In genomic region chr3:42425736-42426407, GRCh38 we compare ENCODE assay signal across 36 cellular contexts. TPM values are rescaled to one million over a fixed set of nuclear protein-coding genes. Genes with fewer than 3 reads are reported as not detected.
"Had no signal": no experiment of that assay in that cellular context is flagged by ENCODE, and none has a peak within 500 bp of the region (broad histone marks: within the 10 kb centered on the region; RNA-seq: fewer than 3 reads in every experiment).

No MANE protein-coding gene starts in this region.

- H3K4me3 Mint-ChIP-seq: activated CD4-positive, alpha-beta memory T cell treated with anti-CD3 and anti-CD28 coated beads, Interleukin-2, amount 10 ng/mL, durations not matched to agents 7 days and 5 days; activated CD4-positive, alpha-beta T cell treated with anti-CD3 and anti-CD28 coated beads, Interleukin-2, amount 10 ng/mL, durations not matched to agents 7 days and 5 days; activated naive CD4-positive, alpha-beta T cell treated with anti-CD3 and anti-CD28 coated beads, Interleukin-2, amount 10 ng/mL, durations not matched to agents 7 days and 5 days; activated naive CD8-positive, alpha-beta T cell treated with anti-CD3 and anti-CD28 coated beads, Interleukin-2, amount 10 ng/mL, durations not matched to agents 7 days and 5 days; activated T-cell treated with anti-CD3 and anti-CD28 coated beads, Interleukin-2, amount 50 U/mL, for 24 hours; brain; immature natural killer cell; natural killer cell; neural progenitor cell had no signal

- H3K36me3 Mint-ChIP-seq: activated naive CD4-positive, alpha-beta T cell treated with anti-CD3 and anti-CD28 coated beads, Interleukin-2, amount 10 ng/mL, durations not matched to agents 7 days and 5 days; activated naive CD8-positive, alpha-beta T cell treated with anti-CD3 and anti-CD28 coated beads, Interleukin-2, amount 10 ng/mL, durations not matched to agents 7 days and 5 days; brain; immature natural killer cell; natural killer cell; neural progenitor cell had no signal

- H3K27me3 ChIP-seq: ascending aorta, cardiac muscle cell, colonic mucosa, dorsolateral prefrontal cortex, left lung, neural progenitor cell, right atrium auricular region, tibial nerve had no signal

- H3K4me2 ChIP-seq: neural progenitor cell had no signal

- H3K4me1 Mint-ChIP-seq: activated CD4-positive, alpha-beta memory T cell treated with anti-CD3 and anti-CD28 coated beads, Interleukin-2, amount 10 ng/mL, durations not matched to agents 7 days and 5 days; activated CD4-positive, alpha-beta T cell treated with anti-CD3 and anti-CD28 coated beads, Interleukin-2, amount 10 ng/mL, durations not matched to agents 7 days and 5 days; activated naive CD4-positive, alpha-beta T cell treated with anti-CD3 and anti-CD28 coated beads, Interleukin-2, amount 10 ng/mL, durations not matched to agents 7 days and 5 days; activated naive CD8-positive, alpha-beta T cell treated with anti-CD3 and anti-CD28 coated beads, Interleukin-2, amount 10 ng/mL, durations not matched to agents 7 days and 5 days; immature natural killer cell; natural killer cell; neural progenitor cell had no signal

- H3K9ac ChIP-seq: neural progenitor cell had no signal

- H3K36me3 ChIP-seq: ascending aorta, cardiac muscle cell, colonic mucosa, heart left ventricle, left lung, lower lobe of right lung, neural progenitor cell, right atrium auricular region, tibial nerve, WERI-Rb-1 had no signal

- H3K9me3 ChIP-seq: ascending aorta, colonic mucosa, heart left ventricle, left lung, lower lobe of right lung, right atrium auricular region, tibial nerve had no signal

- H3K27ac ChIP-seq: ascending aorta, cardiac muscle cell, colonic mucosa, dorsolateral prefrontal cortex, heart left ventricle, left lung, lower lobe of right lung, neural progenitor cell, right atrium auricular region, tibial nerve, WERI-Rb-1 had no signal

- H3K4me3 ChIP-seq: ascending aorta, cardiac muscle cell, colonic mucosa, dorsolateral prefrontal cortex, heart left ventricle, left lung, lower lobe of right lung, neural progenitor cell, right atrium auricular region, tibial nerve had no signal

- H3K27ac Mint-ChIP-seq: activated CD4-positive, alpha-beta memory T cell treated with anti-CD3 and anti-CD28 coated beads, Interleukin-2, amount 10 ng/mL, durations not matched to agents 7 days and 5 days; activated CD4-positive, alpha-beta T cell treated with anti-CD3 and anti-CD28 coated beads, Interleukin-2, amount 10 ng/mL, durations not matched to agents 7 days and 5 days; activated naive CD4-positive, alpha-beta T cell treated with anti-CD3 and anti-CD28 coated beads, Interleukin-2, amount 10 ng/mL, durations not matched to agents 7 days and 5 days; activated naive CD8-positive, alpha-beta T cell treated with anti-CD3 and anti-CD28 coated beads, Interleukin-2, amount 10 ng/mL, durations not matched to agents 7 days and 5 days; activated T-cell treated with anti-CD3 and anti-CD28 coated beads, Interleukin-2, amount 50 U/mL, for 24 hours; immature natural killer cell; natural killer cell; neural progenitor cell had no signal

- DNase-seq: activated CD4-positive, alpha-beta memory T cell treated with anti-CD3 and anti-CD28 coated beads, Interleukin-2, amount 10 ng/mL, durations not matched to agents 7 days and 5 days; activated CD4-positive, alpha-beta T cell treated with anti-CD3 and anti-CD28 coated beads for 1 hour; activated CD4-positive, alpha-beta T cell treated with anti-CD3 and anti-CD28 coated beads, Interleukin-2, amount 10 ng/mL, durations not matched to agents 7 days and 5 days; activated CD8-positive, alpha-beta memory T cell treated with anti-CD3 and anti-CD28 coated beads, Interleukin-2, amount 50 U/mL, for 48 hours; activated gamma-delta T cell; activated naive CD4-positive, alpha-beta T cell treated with anti-CD3 and anti-CD28 coated beads, Interleukin-2, amount 10 ng/mL, durations not matched to agents 7 days and 5 days; activated naive CD8-positive, alpha-beta T cell treated with anti-CD3 and anti-CD28 coated beads, Interleukin-2, amount 10 ng/mL, durations not matched to agents 7 days and 5 days; activated T-cell treated with anti-CD3 and anti-CD28 coated beads, Interleukin-2, amount 50 U/mL, for 24 hours; cerebellar nuclear complex; colonic mucosa; effector memory CD4-positive, alpha-beta T cell; foreskin fibroblast; heart left ventricle; immature natural killer cell; kidney glomerular epithelial cell; left lung; lower lobe of right lung; mesenchymal stem cell; natural killer cell; occipital lobe; stimulated activated CD4-positive, alpha-beta T cell treated with anti-CD3 and anti-CD28 coated beads, Interleukin-15, amount 100 ng/mL, for 24 hours; stimulated activated CD4-positive, alpha-beta T cell treated with anti-CD3 and anti-CD28 coated beads, Interleukin-2, amount 100 ng/mL, for 24 hours; stimulated activated naive CD4-positive, alpha-beta T cell; WERI-Rb-1 had no signal

- H2AFZ ChIP-seq: neural progenitor cell had no signal

- H3K4me1 ChIP-seq: ascending aorta, colonic mucosa, left lung, lower lobe of right lung, neural progenitor cell, tibial nerve had no signal

- ATAC-seq: heart left ventricle, left lung, lower lobe of right lung, natural killer cell had no signal

- H3K9me3 Mint-ChIP-seq: activated CD4-positive, alpha-beta memory T cell treated with anti-CD3 and anti-CD28 coated beads, Interleukin-2, amount 10 ng/mL, durations not matched to agents 7 days and 5 days; activated CD4-positive, alpha-beta T cell treated with anti-CD3 and anti-CD28 coated beads, Interleukin-2, amount 10 ng/mL, durations not matched to agents 7 days and 5 days; activated naive CD4-positive, alpha-beta T cell treated with anti-CD3 and anti-CD28 coated beads, Interleukin-2, amount 10 ng/mL, durations not matched to agents 7 days and 5 days; activated naive CD8-positive, alpha-beta T cell treated with anti-CD3 and anti-CD28 coated beads, Interleukin-2, amount 10 ng/mL, durations not matched to agents 7 days and 5 days; immature natural killer cell; natural killer cell; neural progenitor cell had no signal

RNA-seq across cellular contexts. Expression of gene LYZL4, which starts 15.5 kb away (rescaled TPM):
- total RNA-seq: activated CD4-positive, alpha-beta memory T cell treated with anti-CD3 and anti-CD28 coated beads, Interleukin-2, amount 10 ng/mL, durations not matched to agents 7 days and 5 days; activated CD4-positive, alpha-beta T cell treated with anti-CD3 and anti-CD28 coated beads, Interleukin-2, amount 10 ng/mL, durations not matched to agents 7 days and 5 days; activated naive CD8-positive, alpha-beta T cell treated with anti-CD3 and anti-CD28 coated beads, Interleukin-2, amount 10 ng/mL, durations not matched to agents 7 days and 5 days; ascending aorta; colonic mucosa; heart left ventricle; left lung; lower lobe of right lung; mononuclear cell; natural killer cell; occipital lobe; pulmonary artery endothelial cell; right atrium auricular region; temporal lobe; tibial nerve; urinary bladder had no signal
- polyA plus RNA-seq: esophagus, heart left ventricle, immature natural killer cell, urinary bladder had no signal
